In the genomic region with DNA sequence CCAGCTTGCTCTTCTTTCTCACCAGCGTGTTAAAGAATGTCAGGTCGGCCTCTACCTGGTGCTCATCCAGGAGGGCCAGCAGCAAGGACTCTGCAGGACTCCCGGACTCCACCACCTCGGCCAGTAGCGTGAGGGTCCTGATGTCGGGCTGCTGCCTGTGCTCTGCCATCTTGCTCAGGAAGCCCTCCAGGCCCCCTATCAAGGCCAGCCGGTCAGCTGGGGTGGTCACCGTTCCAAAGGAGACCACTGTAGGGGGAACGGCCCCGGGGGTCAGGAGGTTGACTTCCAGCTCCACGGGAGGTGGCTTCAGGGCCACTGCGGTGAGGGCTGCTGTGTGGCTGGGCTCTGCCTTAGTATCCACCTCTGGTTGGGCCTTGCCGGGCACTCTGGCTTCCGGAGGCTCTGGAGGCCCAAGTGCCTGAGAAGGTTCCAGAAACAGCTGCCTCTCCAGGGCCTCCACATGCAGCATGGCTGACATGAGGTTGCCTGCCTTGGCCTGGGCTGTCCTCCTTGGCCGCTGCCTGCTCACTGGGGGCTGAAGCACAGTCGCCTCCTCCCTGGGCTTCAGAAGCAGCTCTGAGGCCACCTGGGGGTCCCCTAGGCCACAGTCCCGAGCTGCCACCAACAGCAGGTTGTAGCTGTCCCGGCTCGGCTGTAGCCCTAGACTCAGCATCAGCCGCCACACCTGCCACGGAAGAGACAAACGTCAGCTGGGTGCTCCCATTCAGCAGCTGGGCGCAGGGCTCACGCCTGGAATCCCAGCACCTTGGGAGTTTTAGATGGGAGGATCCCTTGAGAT, we compare ENCODE assay signal across 20 cellular contexts.
"Had no signal": no experiment of that assay in that cellular context is flagged by ENCODE, and none has a peak within 500 bp of the region (broad histone marks: within the 10 kb centered on the region; RNA-seq: fewer than 3 reads in every experiment).

No MANE protein-coding gene starts in this region.

- H3K36me3 Mint-ChIP-seq: naive B cell had no signal

- ATAC-seq: sciatic nerve; stimulated activated memory B cell treated with anti-CD40 and anti-IgM and Interleukin-4, amounts not matched to agents 10 μg/mL and 1 μg/mL and 100 μg/mL, for 72 hours had no signal

- H3K9me3 ChIP-seq: esophagus muscularis mucosa, left ventricle myocardium inferior, neutrophil, spleen, stomach, thoracic aorta had no signal

- H3K4me3 ChIP-seq: esophagus muscularis mucosa, left ventricle myocardium inferior, spleen, stomach, thoracic aorta had no signal

- H3K27me3 Mint-ChIP-seq: naive B cell; stimulated activated memory B cell treated with anti-CD40 and anti-IgM and Interleukin-4, amounts not matched to agents 10 μg/mL and 1 μg/mL and 100 μg/mL, for 72 hours had no signal

- H3K4me3 Mint-ChIP-seq: immature natural killer cell; naive B cell; stimulated activated memory B cell treated with anti-CD40 and anti-IgM and Interleukin-4, amounts not matched to agents 10 μg/mL and 1 μg/mL and 100 μg/mL, for 72 hours had no signal

- H3K4me1 Mint-ChIP-seq: immature natural killer cell; naive B cell; stimulated activated memory B cell treated with anti-CD40 and anti-IgM and Interleukin-4, amounts not matched to agents 10 μg/mL and 1 μg/mL and 100 μg/mL, for 72 hours had no signal

- H3K27ac ChIP-seq: epithelial cell of prostate, esophagus muscularis mucosa, left ventricle myocardium inferior, neutrophil, spleen, stomach, thoracic aorta had no signal

- DNase-seq: effector memory CD4-positive, alpha-beta T cell; foreskin fibroblast; immature natural killer cell; left ventricle myocardium inferior; mesendoderm; naive B cell; posterior cingulate gyrus; spleen; stimulated activated CD4-positive, alpha-beta T cell treated with anti-CD3 and anti-CD28 coated beads, Interleukin-15, amount 100 ng/mL, for 24 hours; stimulated activated CD4-positive, alpha-beta T cell treated with anti-CD3 and anti-CD28 coated beads, Interleukin-1b, Interleukin-23, amount 100 ng/mL, for 48 hours; stimulated activated CD4-positive, alpha-beta T cell treated with anti-CD3 and anti-CD28 coated beads, Interleukin-4, amount 100 ng/mL, for 24 hours; stomach; substantia nigra; trophoblast cell had no signal

- H3K4me1 ChIP-seq: esophagus muscularis mucosa, left ventricle myocardium inferior, spleen, stomach had no signal

- H3K27ac Mint-ChIP-seq: immature natural killer cell; stimulated activated memory B cell treated with anti-CD40 and anti-IgM and Interleukin-4, amounts not matched to agents 10 μg/mL and 1 μg/mL and 100 μg/mL, for 72 hours had no signal

- H3K9me3 Mint-ChIP-seq: immature natural killer cell; naive B cell; stimulated activated memory B cell treated with anti-CD40 and anti-IgM and Interleukin-4, amounts not matched to agents 10 μg/mL and 1 μg/mL and 100 μg/mL, for 72 hours had no signal

- H3K27me3 ChIP-seq: esophagus muscularis mucosa, neutrophil, spleen, stomach had no signal
